ENCODE assay signal across 8 cellular contexts in the genomic region with DNA sequence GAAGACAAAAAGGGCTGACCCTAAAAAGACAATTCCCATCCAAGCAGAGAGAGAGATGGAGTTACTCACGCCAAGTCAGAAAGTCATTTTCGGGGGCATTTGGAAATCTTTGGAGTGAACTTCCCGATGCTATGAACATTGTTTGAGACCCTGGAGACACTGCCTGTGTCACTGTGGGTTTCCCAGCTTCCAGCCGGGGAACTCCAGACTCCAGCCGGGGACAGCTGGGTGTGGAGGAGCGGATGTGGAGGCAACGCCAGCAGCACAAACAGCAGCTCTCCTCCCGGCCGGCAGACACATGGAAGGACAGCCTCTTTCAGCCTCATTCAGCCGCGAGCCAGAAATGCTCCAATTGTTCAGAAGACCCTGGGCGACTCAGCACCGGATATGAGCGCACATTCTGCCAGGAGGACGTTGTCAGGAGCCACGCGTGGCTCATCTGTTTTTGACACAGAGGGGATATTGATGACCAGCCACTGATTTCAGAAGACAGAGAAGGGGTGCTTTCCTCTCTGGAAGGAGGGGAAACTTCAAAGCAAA.
DNase-seq lines count a peak whose midpoint lies in the region; ATAC-seq and TF ChIP-seq lines count a peak whose summit lies in the region.

No MANE protein-coding gene starts in this region.

- peak; percentile 68 for DNase-seq in LHCN-M2 (ENCODE audit: low read depth)
- peak in 1 of 3 donors; percentile 63 for DNase-seq in right lobe of liver
- peak in 43 of 49 donors; percentile 9 to 78 (median 40) for DNase-seq in substantia nigra (lab: John Stamatoyannopoulos, UW)
- no peak for DNase-seq in activated naive CD4-positive, alpha-beta T cell treated with anti-CD3 and anti-CD28 coated beads, Interleukin-2, amount 50 U/mL, for 72 hours (ENCODE audit: low spot score in 2 of 2)
- DNase-seq in SW 1271 (lab: John Stamatoyannopoulos, UW), result no peak

- H3K27ac Mint-ChIP-seq in activated naive CD4-positive, alpha-beta T cell treated with anti-CD3 and anti-CD28 coated beads, Interleukin-2, amount 50 U/mL, for 72 hours, result no peak overlapping the region

- intact Hi-C loops in right lobe of liver (cut with DNase I), result no loop called here

- ATAC-seq in right lobe of liver, result peak; percentile 14 to 63 (median 36)
- no peak for ATAC-seq in activated naive CD4-positive, alpha-beta T cell treated with anti-CD3 and anti-CD28 coated beads, Interleukin-2, amount 50 U/mL, for 72 hours
- ATAC-seq in GM21737 (IDR thresholded peaks at IDR 0.05; ENCODE audit: unreplicated experiment), result no peak
- no peak for ATAC-seq in GM18907 (IDR thresholded peaks at IDR 0.05; ENCODE audit: unreplicated experiment)

- no peaks in the 10 kb centered on the region for H3K9me3 ChIP-seq in right lobe of liver

- H3K4me1 ChIP-seq in right lobe of liver, result peaks cover 0 to 39% (median 9%) of the 10 kb centered on the region in 4 donors

- no peak overlapping the region for H3K4me3 ChIP-seq in right lobe of liver

- H3K27ac ChIP-seq in cingulate gyrus (ENCODE audit: low read depth, low read length), result peak overlapping the region; percentile 52
- H3K27ac ChIP-seq in right lobe of liver, result peak overlapping the region in 2 of 3 donors; percentile 18 to 48
- H3K27ac ChIP-seq in substantia nigra (ENCODE audit: low read depth, low read length, poor library complexity, severe bottlenecking), result peak overlapping the region; percentile 6

- no peaks in the 10 kb centered on the region for H3K36me3 Mint-ChIP-seq in activated naive CD4-positive, alpha-beta T cell treated with anti-CD3 and anti-CD28 coated beads, Interleukin-2, amount 50 U/mL, for 72 hours

- TF ChIP-seq POLR2A in right lobe of liver (IDR thresholded peaks at IDR 0.05), result no peak

- H3K36me3 ChIP-seq in right lobe of liver, result no peaks in the 10 kb centered on the region

- no peaks in the 10 kb centered on the region for H3K27me3 ChIP-seq in right lobe of liver

- no peak for TF ChIP-seq CTCF in right lobe of liver (IDR thresholded peaks at IDR 0.05)

- WGBS in right lobe of liver (ENCODE audit: insufficient coverage, low coverage, low lambda C conversion rate, missing lambda C conversion rate), result 64% methylated on average over 10 of the region's 17 CpGs

- H3K9me3 Mint-ChIP-seq in activated naive CD4-positive, alpha-beta T cell treated with anti-CD3 and anti-CD28 coated beads, Interleukin-2, amount 50 U/mL, for 72 hours, result no peaks in the 10 kb centered on the region

Comparison
In these comparisons a context has a peak if more than half of its experiments do, and no peak if none do; other contexts are left out.
1. DNase-seq: peak in LHCN-M2 (single experiment) and substantia nigra (43 of 49); none in activated naive CD4-positive, alpha-beta T cell treated with anti-CD3 and anti-CD28 coated beads, Interleukin-2, amount 50 U/mL, for 72 hours (0 of 2) and SW 1271 (0 of 2).
2. ATAC-seq: peak in right lobe of liver (4 of 4); none in activated naive CD4-positive, alpha-beta T cell treated with anti-CD3 and anti-CD28 coated beads, Interleukin-2, amount 50 U/mL, for 72 hours (0 of 2), GM21737 (single experiment) and GM18907 (single experiment).
3. Peak in every context shown above with its lines, with median percentiles within 50 percentile points of each other: H3K27ac ChIP-seq.